ENCODE assay signal across 1 cellular context in genomic region chr21:17819114-17819877, GRCh38.
TF ChIP-seq lines count a peak whose summit lies in the region.

TSS of gene C21orf91 (minus strand) at chr21:17819356. CDS start at chr21:17818318, 1,038 bp downstream.

TF ChIP-seq in K562, 482 proteins besides CTCF, POLR2A, EP300 and RAD21 (continued from another document and continues in another):
- peak in 1 of 2 experiments; percentile 15; a peak in 1 of 4 replicates for TF ChIP-seq UBTF (IDR thresholded peaks at IDR 0.05; ENCODE audit: borderline replicate concordance in 1 of 2, low read depth in 2 of 2, low read length in 2 of 2)
- no peak for TF ChIP-seq KLF16 (IDR thresholded peaks at IDR 0.05)
- TF ChIP-seq TOE1 (IDR thresholded peaks at IDR 0.05; ENCODE audit: borderline replicate concordance), result peak; percentile 98
- TF ChIP-seq TOE1 (CRISPR knock-in tag; IDR thresholded peaks at IDR 0.05; ENCODE audit: borderline replicate concordance, low read depth), result no peak
- no peak for TF ChIP-seq EWSR1 (IDR thresholded peaks at IDR 0.05; ENCODE audit: borderline replicate concordance, low read depth, partially characterized antibody)
- TF ChIP-seq NFIC (IDR thresholded peaks at IDR 0.05), result peak; percentile 70
- TF ChIP-seq ZBTB17 (CRISPR knock-in tag; IDR thresholded peaks at IDR 0.05), result 0 out of 2 replicates have a peak, but pooled peaks have one; percentile 20
- peak; percentile 53 to 58; a peak in 3 of 4 replicates for TF ChIP-seq MNT (conservative IDR thresholded peaks at IDR 0.05)
- peak; percentile 20; the same call in 1 of the 2 replicates for TF ChIP-seq MYC (IDR thresholded peaks at IDR 0.05; ENCODE audit: low read depth, low read length)
- no peak for TF ChIP-seq MYC (CRISPR knock-in tag; IDR thresholded peaks at IDR 0.05; ENCODE audit: borderline replicate concordance, low read depth)
- 0 out of 2 replicates have a peak, but pooled peaks have one; percentile 14 for TF ChIP-seq ZKSCAN1 (IDR thresholded peaks at IDR 0.05; ENCODE audit: low read depth, low read length)
- TF ChIP-seq NRF1 (conservative IDR thresholded peaks at IDR 0.05 in 1 of 2, IDR thresholded peaks at IDR 0.05 in 1 of 2), result peak; percentile 38 to 45; a peak in 3 of 4 replicates
- peak; percentile 76; the same call in 1 of the 2 replicates for TF ChIP-seq SREBF1 (IDR thresholded peaks at IDR 0.05; ENCODE audit: borderline replicate concordance, low read depth, low read length)
- TF ChIP-seq HMGXB4 (CRISPR knock-in tag; IDR thresholded peaks at IDR 0.05), result no peak
- TF ChIP-seq SIN3A (IDR thresholded peaks at IDR 0.05; ENCODE audit: borderline replicate concordance in 2 of 2, control insufficient read depth in 1 of 2, low read depth in 2 of 2, low read length in 2 of 2), result peak in 1 of 2 experiments; percentile 68; a peak in 1 of 4 replicates
- TF ChIP-seq ZBTB9 (CRISPR knock-in tag; IDR thresholded peaks at IDR 0.05), result 0 out of 2 replicates have a peak, but pooled peaks have one; percentile 4
- TF ChIP-seq GMEB1 (CRISPR knock-in tag; IDR thresholded peaks at IDR 0.05), result peak; percentile 49; the same call in 1 of the 2 replicates
- no peak for TF ChIP-seq HDAC1 (IDR thresholded peaks at IDR 0.05)
- peak; percentile 92 for TF ChIP-seq JUND (IDR thresholded peaks at IDR 0.05; ENCODE audit: borderline replicate concordance, low read depth, low read length)
- no peak for TF ChIP-seq JUND (tag; IDR thresholded peaks at IDR 0.05; ENCODE audit: borderline replicate concordance, low read depth, low read length)
- TF ChIP-seq POLR2H (tag; IDR thresholded peaks at IDR 0.05; ENCODE audit: low read depth), result peak; percentile 63
- no peak; the same call in 1 of the 2 replicates for TF ChIP-seq SMAD4 (CRISPR knock-in tag; conservative IDR thresholded peaks at IDR 0.05)
- TF ChIP-seq POLR2AphosphoS5 (IDR thresholded peaks at IDR 0.05; ENCODE audit: control insufficient read depth, insufficient read depth, low read depth, low read length), result peak; percentile 70
- TF ChIP-seq ESRRA (IDR thresholded peaks at IDR 0.05; ENCODE audit: borderline replicate concordance, low read depth), result peak; percentile 42; the same call in 1 of the 2 replicates
- peak; percentile 80 for TF ChIP-seq ASH1L (IDR thresholded peaks at IDR 0.05; ENCODE audit: borderline replicate concordance, low read depth, partially characterized antibody)
- TF ChIP-seq PHF8 (IDR thresholded peaks at IDR 0.05; ENCODE audit: borderline replicate concordance, low read length), result peak; percentile 97
- peak; percentile 81 to 95 for TF ChIP-seq MAZ (CRISPR knock-in tag; conservative IDR thresholded peaks at IDR 0.05 in 1 of 2, IDR thresholded peaks at IDR 0.05 in 1 of 2)
- TF ChIP-seq ZNF785 (CRISPR knock-in tag; IDR thresholded peaks at IDR 0.05), result no peak
- peak; percentile 95 for TF ChIP-seq RBBP5 (IDR thresholded peaks at IDR 0.05; ENCODE audit: borderline replicate concordance, insufficient read depth, low read length, poor library complexity, severe bottlenecking)
- TF ChIP-seq ZNF717 (CRISPR knock-in tag; IDR thresholded peaks at IDR 0.05), result no peak
- TF ChIP-seq MGA (IDR thresholded peaks at IDR 0.05), result no peak
- TF ChIP-seq NCOA1 (IDR thresholded peaks at IDR 0.05; ENCODE audit: low read depth), result no peak
- peak; percentile 50 for TF ChIP-seq SAP30 (IDR thresholded peaks at IDR 0.05; ENCODE audit: borderline replicate concordance, insufficient read depth, low read depth, low read length, poor library complexity, severe bottlenecking)
- peak; percentile 94 for TF ChIP-seq PCBP1 (IDR thresholded peaks at IDR 0.05; ENCODE audit: low read depth, low read length, poor library complexity, severe bottlenecking)
- peak; percentile 84 for TF ChIP-seq TAF7 (tag; IDR thresholded peaks at IDR 0.05)
- no peak for TF ChIP-seq NR2C2 (CRISPR knock-in tag; IDR thresholded peaks at IDR 0.05)
- peak; percentile 63; the same call in 1 of the 2 replicates for TF ChIP-seq NR2C2 (tag; IDR thresholded peaks at IDR 0.05)
